ENCODE assay signal across 11 cellular contexts in the genomic region with DNA sequence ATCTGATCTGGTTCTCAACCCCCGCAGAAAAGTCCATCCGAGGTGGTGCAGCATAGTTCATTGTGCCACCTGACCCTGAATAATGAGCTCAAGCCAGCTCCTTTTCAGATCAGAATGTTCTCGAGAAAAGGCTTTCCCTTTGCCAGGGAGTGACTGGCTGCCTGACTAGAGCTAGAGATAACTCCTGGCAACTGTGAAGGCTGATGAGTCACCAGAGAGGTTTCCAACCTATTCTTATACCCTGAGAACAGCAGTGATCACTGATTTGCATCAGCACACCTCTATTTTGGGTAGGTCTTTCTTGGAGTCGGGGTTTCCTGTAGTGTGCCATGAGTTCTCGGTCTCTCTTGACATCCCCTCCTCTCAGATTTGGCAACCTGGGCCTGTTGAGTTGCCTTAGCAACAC.
A peak's percentile ranks its signal among the peaks of the same experiment; 100 is the strongest.
DNase-seq lines count a peak whose midpoint lies in the region; ATAC-seq and TF ChIP-seq lines count a peak whose summit lies in the region.
"Had no signal": no experiment of that assay in that cellular context is flagged by ENCODE, and none has a peak within 500 bp of the region (broad histone marks: within the 10 kb centered on the region; RNA-seq: fewer than 3 reads in every experiment).

No MANE protein-coding gene starts in this region.

- POLR2A ChIA-PET in activated CD4-positive, alpha-beta T cell treated with anti-CD3 and anti-CD28 coated beads for 36 hours (lab: Charles Lee), result interaction anchor here (0.7 kb wide), 1 partner anchor 19 kb away, joined by 4 read pairs; no protein-coding TSS in a partner anchor

- no peak overlapping the region for H3K4me3 Mint-ChIP-seq in activated CD4-positive, alpha-beta T cell treated with anti-CD3 and anti-CD28 coated beads for 36 hours
- H3K4me3 Mint-ChIP-seq in activated T-cell treated with anti-CD3 and anti-CD28 coated beads, Interleukin-2, amount 50 U/mL, for 24 hours, result no peak overlapping the region
- H3K4me3 Mint-ChIP-seq in stimulated activated naive CD8-positive, alpha-beta T cell treated with anti-CD3 and anti-CD28 coated beads, Interleukin-15, amount 100 ng/mL, for 72 hours, result no peak overlapping the region
- H3K4me3 Mint-ChIP-seq: B cell had no signal

- H3K4me1 Mint-ChIP-seq in activated CD4-positive, alpha-beta T cell treated with anti-CD3 and anti-CD28 coated beads for 36 hours, result peaks cover 26% of the 10 kb centered on the region
- peaks cover 30% of the 10 kb centered on the region for H3K4me1 Mint-ChIP-seq in activated T-cell treated with anti-CD3 and anti-CD28 coated beads, Interleukin-2, amount 50 U/mL, for 24 hours (ENCODE audit: low read depth)
- H3K4me1 Mint-ChIP-seq in stimulated activated naive CD8-positive, alpha-beta T cell treated with anti-CD3 and anti-CD28 coated beads, Interleukin-15, amount 100 ng/mL, for 72 hours, result peaks cover 32% of the 10 kb centered on the region

- peak; percentile 56 for DNase-seq in activated CD4-positive, alpha-beta T cell treated with anti-CD3 and anti-CD28 coated beads for 36 hours
- DNase-seq in activated CD4-positive, alpha-beta T cell treated with anti-CD3 and anti-CD28 coated beads, Interleukin-2, amount 50 U/mL, for 1 hour, result no peak
- DNase-seq in activated T-cell treated with anti-CD3 and anti-CD28 coated beads, Interleukin-2, amount 50 U/mL, for 24 hours, result peak; percentile 36
- DNase-seq in left ventricle myocardium inferior (peak; percentile 18), SHP77 (lab: John Stamatoyannopoulos, UW) (no peak), NCI-H510A (lab: John Stamatoyannopoulos, UW) (no peak)
- peak; percentile 16 to 64 for DNase-seq in stimulated activated naive CD8-positive, alpha-beta T cell treated with anti-CD3 and anti-CD28 coated beads, Interleukin-15, amount 100 ng/mL, for 72 hours

- H3K36me3 Mint-ChIP-seq in activated CD4-positive, alpha-beta T cell treated with anti-CD3 and anti-CD28 coated beads for 36 hours (ENCODE audit: low read depth), result no peaks in the 10 kb centered on the region
- H3K36me3 Mint-ChIP-seq in activated T-cell treated with anti-CD3 and anti-CD28 coated beads, Interleukin-2, amount 50 U/mL, for 24 hours (ENCODE audit: low read depth), result no peaks in the 10 kb centered on the region

- H3K4me1 ChIP-seq in left ventricle myocardium inferior, result peaks cover 19% of the 10 kb centered on the region
- H3K4me1 ChIP-seq: SJSA1 had no signal

- ATAC-seq in activated CD4-positive, alpha-beta T cell treated with anti-CD3 and anti-CD28 coated beads for 36 hours, result peak; percentile 88
- ATAC-seq in HG02938 (IDR thresholded peaks at IDR 0.05; ENCODE audit: unreplicated experiment), result peak; percentile 76
- ATAC-seq in stimulated activated naive CD8-positive, alpha-beta T cell treated with anti-CD3 and anti-CD28 coated beads, Interleukin-15, amount 100 ng/mL, for 72 hours, result peak; percentile 90

- intact Hi-C loops in activated CD4-positive, alpha-beta T cell treated with anti-CD3 and anti-CD28 coated beads for 36 hours (cut with DNase I, micrococcal nuclease), result loop anchor here (1.0 to 10.0 kb wide), 3 partner anchors 26 to 91 kb away; no protein-coding TSS in a partner anchor
- intact Hi-C loops in left ventricle myocardium inferior (cut with micrococcal nuclease), result no loop called here

- no peak overlapping the region for H3K27ac Mint-ChIP-seq in activated CD4-positive, alpha-beta T cell treated with anti-CD3 and anti-CD28 coated beads for 36 hours
- peak overlapping the region; percentile 10 for H3K27ac Mint-ChIP-seq in activated T-cell treated with anti-CD3 and anti-CD28 coated beads, Interleukin-2, amount 50 U/mL, for 24 hours
- H3K27ac Mint-ChIP-seq in stimulated activated naive CD8-positive, alpha-beta T cell treated with anti-CD3 and anti-CD28 coated beads, Interleukin-15, amount 100 ng/mL, for 72 hours, result no peak overlapping the region
- H3K27ac Mint-ChIP-seq: B cell had no signal

- no peaks in the 10 kb centered on the region for H3K27me3 Mint-ChIP-seq in activated CD4-positive, alpha-beta T cell treated with anti-CD3 and anti-CD28 coated beads for 36 hours
- no peaks in the 10 kb centered on the region for H3K27me3 Mint-ChIP-seq in activated T-cell treated with anti-CD3 and anti-CD28 coated beads, Interleukin-2, amount 50 U/mL, for 24 hours
- peaks cover 6% of the 10 kb centered on the region for H3K27me3 Mint-ChIP-seq in stimulated activated naive CD8-positive, alpha-beta T cell treated with anti-CD3 and anti-CD28 coated beads, Interleukin-15, amount 100 ng/mL, for 72 hours
- H3K27me3 Mint-ChIP-seq: B cell had no signal

- H3K9me3 ChIP-seq in left ventricle myocardium inferior (replicated peaks), result no peaks in the 10 kb centered on the region
- H3K9me3 ChIP-seq: SJSA1 had no signal

- no peak for TF ChIP-seq CTCF in left ventricle myocardium inferior (IDR thresholded peaks at IDR 0.05; ENCODE audit: borderline replicate concordance)

- H3K27me3 ChIP-seq in left ventricle myocardium inferior (ENCODE audit: low read depth), result no peaks in the 10 kb centered on the region
- H3K27me3 ChIP-seq: SJSA1, tibial nerve had no signal

- peaks cover 7% of the 10 kb centered on the region for H3K9me3 Mint-ChIP-seq in activated CD4-positive, alpha-beta T cell treated with anti-CD3 and anti-CD28 coated beads for 36 hours (ENCODE audit: low read depth)
- peaks cover 11% of the 10 kb centered on the region for H3K9me3 Mint-ChIP-seq in activated T-cell treated with anti-CD3 and anti-CD28 coated beads, Interleukin-2, amount 50 U/mL, for 24 hours
- H3K9me3 Mint-ChIP-seq in stimulated activated naive CD8-positive, alpha-beta T cell treated with anti-CD3 and anti-CD28 coated beads, Interleukin-15, amount 100 ng/mL, for 72 hours, result peaks cover 9 to 11% of the 10 kb centered on the region in 2 donors

- no peaks in the 10 kb centered on the region for H3K36me3 ChIP-seq in left ventricle myocardium inferior
- H3K36me3 ChIP-seq: SJSA1, tibial nerve had no signal

- H3K4me3 ChIP-seq in left ventricle myocardium inferior, result no peak overlapping the region
- H3K4me3 ChIP-seq: SJSA1, tibial nerve had no signal

- CTCF ChIA-PET in activated CD4-positive, alpha-beta T cell treated with anti-CD3 and anti-CD28 coated beads for 36 hours (lab: Charles Lee), result interaction anchor here (0.6 to 2.0 kb wide), 4 partner anchors 8 to 539 kb away, joined by 3 to 6 read pairs (median 3); no protein-coding TSS in a partner anchor

- peak overlapping the region; percentile 78 for H3K27ac ChIP-seq in left ventricle myocardium inferior (replicated peaks)
- H3K27ac ChIP-seq: SJSA1 had no signal

Comparison
In these comparisons a context has a peak if more than half of its experiments do, and no peak if none do; other contexts are left out.
1. DNase-seq: peak in activated CD4-positive, alpha-beta T cell treated with anti-CD3 and anti-CD28 coated beads for 36 hours (single experiment), activated T-cell treated with anti-CD3 and anti-CD28 coated beads, Interleukin-2, amount 50 U/mL, for 24 hours (single experiment), left ventricle myocardium inferior (single experiment) and stimulated activated naive CD8-positive, alpha-beta T cell treated with anti-CD3 and anti-CD28 coated beads, Interleukin-15, amount 100 ng/mL, for 72 hours (2 of 2); none in activated CD4-positive, alpha-beta T cell treated with anti-CD3 and anti-CD28 coated beads, Interleukin-2, amount 50 U/mL, for 1 hour (single experiment), SHP77 (0 of 2) and NCI-H510A (single experiment).
2. Peak in every context shown above with its lines, with median percentiles within 50 percentile points of each other: ATAC-seq.